15 cellular contexts compared by ENCODE assay signal in the genomic region with DNA sequence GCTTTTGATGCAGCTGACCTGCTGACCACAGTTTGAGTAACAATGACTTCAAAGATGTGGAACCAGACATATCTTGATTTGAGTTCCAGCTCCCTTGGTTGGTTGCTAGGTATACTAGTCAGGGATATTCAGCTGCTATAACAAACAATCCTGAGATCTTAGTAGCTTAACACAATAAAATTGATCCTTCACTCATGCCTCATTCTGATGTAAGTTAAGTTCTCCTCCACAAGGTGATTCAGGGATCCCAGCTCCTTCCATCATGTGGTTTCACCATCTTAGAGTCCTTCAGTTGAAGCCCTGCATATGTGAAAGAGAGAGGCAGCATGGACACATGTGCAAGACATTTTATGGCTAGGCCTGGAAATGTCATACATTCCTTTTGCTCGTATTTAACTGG. TPM values are rescaled to one million over a fixed set of nuclear protein-coding genes. Genes with fewer than 3 reads are reported as not detected.
DNase-seq lines count a peak whose midpoint lies in the region; ATAC-seq, FAIRE-seq and TF ChIP-seq lines count a peak whose summit lies in the region.
"Had no signal": no experiment of that assay in that cellular context is flagged by ENCODE, and none has a peak within 500 bp of the region (broad histone marks: within the 10 kb centered on the region; RNA-seq: fewer than 3 reads in every experiment).

No MANE protein-coding gene starts in this region.

- RAD21 ChIA-PET in GM12878 (lab: Charles Lee; ENCODE audit: unreplicated experiment) = interaction anchor here (1.1 to 1.4 kb wide), 3 partner anchors 22 to 78 kb away, joined by 3 to 4 read pairs (median 3); a partner anchor contains a TSS

- CTCF ChIA-PET in GM12878 (lab: Yijun Ruan, JAX) = interaction anchor here (0.8 to 1.5 kb wide), 6 partner anchors 8 to 230 kb away, joined by 3 to 5 read pairs (median 3); no protein-coding TSS in a partner anchor

- H3K79me2 ChIP-seq in GM12878 (ENCODE audit: control insufficient read depth, insufficient read depth, low read length) = no peaks in the 10 kb centered on the region

- FAIRE-seq in GM12878 (lab: Jason Lieb, UNC) = no peak
- FAIRE-seq in pancreas (lab: Jason Lieb, UNC) = no peak

- in situ Hi-C loops in GM12878 (cut with MboI) = no loop called here

- SMC1A ChIA-PET in GM12878 (lab: Charles Lee; ENCODE audit: uncharacterized antibody, unreplicated experiment) = interaction anchor here (0.5 to 4.5 kb wide), 7 partner anchors 8 to 62 kb away, joined by 3 to 22 read pairs (median 3); a partner anchor contains a TSS

- intact Hi-C loops in GM12878 (cut with micrococcal nuclease; ENCODE audit: unreplicated experiment) = no loop called here
- intact Hi-C loops in pancreas (cut with DNase I) = no loop called here

- no peak for TF ChIP-seq POLR2A in GM12878 (IDR thresholded peaks at IDR 0.05; ENCODE audit: low read depth, low read length)

- H3K9ac ChIP-seq in GM12878 (ENCODE audit: control insufficient read depth, insufficient read depth, low read length) = no peak overlapping the region

- H3K4me1 ChIP-seq in GM12878 (ENCODE audit: control insufficient read depth, insufficient read depth, low read length) (peaks cover 17% of the 10 kb centered on the region), pancreas (no peaks in the 10 kb centered on the region)
- H3K4me1 ChIP-seq: sigmoid colon had no signal

- no peaks in the 10 kb centered on the region for H4K20me1 ChIP-seq in GM12878 (ENCODE audit: control insufficient read depth, insufficient read depth)

- H3K27ac ChIP-seq in GM12878 (ENCODE audit: control insufficient read depth, insufficient read depth) (peak overlapping the region; percentile 71), pancreas (no peak overlapping the region)
- H3K27ac ChIP-seq: sigmoid colon, VCaP had no signal

- BruUV-seq in GM12878 (replicated peaks; lab: Mats Ljungman, UMichigan) = no TSS peak

- peak; percentile 30 for ATAC-seq in GM19455 (IDR thresholded peaks at IDR 0.05; ENCODE audit: unreplicated experiment)
- ATAC-seq in HG03135 (IDR thresholded peaks at IDR 0.05; ENCODE audit: unreplicated experiment) = peak; percentile 32
- peak; percentile 20; the same call in 2 of the 3 replicates for ATAC-seq in GM12878
- no peak for ATAC-seq in pancreas
- ATAC-seq: GM23338, left cardiac atrium had no signal

- peak overlapping the region; percentile 8 for H3K4me3 ChIP-seq in GM12865 (ENCODE audit: low read depth, low read length)
- peak overlapping the region; percentile 5; the same call in 1 of the 2 replicates for H3K4me3 ChIP-seq in GM12878
- H3K4me3 ChIP-seq in pancreas = no peak overlapping the region
- H3K4me3 ChIP-seq: GM23338, sigmoid colon had no signal

- peak overlapping the region; percentile 70 for H3K4me2 ChIP-seq in GM12878 (ENCODE audit: control insufficient read depth, insufficient read depth)
- H3K4me2 ChIP-seq: GM23338 had no signal

- no peaks in the 10 kb centered on the region for H3K27me3 ChIP-seq in GM12878 (replicated peaks in 1 of 2; ENCODE audit: control insufficient read depth in 2 of 2, insufficient read depth in 2 of 2, low read length in 1 of 2)
- H3K27me3 ChIP-seq in pancreas = no peaks in the 10 kb centered on the region
- H3K27me3 ChIP-seq: sigmoid colon had no signal

- H2AFZ ChIP-seq in GM12878 (ENCODE audit: control insufficient read depth, low read depth, low read length) = peak overlapping the region; percentile 69
- H2AFZ ChIP-seq: GM23338 had no signal

- H3K9me3 ChIP-seq in GM12878 (replicated peaks; ENCODE audit: control insufficient read depth, insufficient read depth, low read length) = no peaks in the 10 kb centered on the region
- H3K9me3 ChIP-seq in pancreas = no peaks in the 10 kb centered on the region
- H3K9me3 ChIP-seq: sigmoid colon had no signal

- DNase-seq in GM12865 (ENCODE audit: low read depth) (no peak), GM12878 (ENCODE audit: low read depth, low spot score) (no peak), pancreas (no peak), NCI-H446 (lab: John Stamatoyannopoulos, UW) (no peak), NCI-H2227 (lab: John Stamatoyannopoulos, UW; ENCODE audit: unreplicated experiment) (no peak)
- DNase-seq in stimulated activated CD4-positive, alpha-beta T cell treated with anti-CD3 and anti-CD28 coated beads, Interleukin-12 subunit alpha, Interleukin-12 subunit beta, amount 100 ng/mL, for 4 hours = no peak
- DNase-seq: anterior cingulate cortex, left cardiac atrium, sigmoid colon had no signal

- POLR2A ChIA-PET in GM12878 (lab: Charles Lee) = interaction anchor here (0.8 to 1.6 kb wide), 3 partner anchors 8 to 22 kb away, joined by 3 to 6 read pairs (median 4); a partner anchor contains a TSS

- no peak for TF ChIP-seq RAD21 in GM12878 (IDR thresholded peaks at IDR 0.05; ENCODE audit: insufficient read depth, low read depth, low read length)

- 6% methylated on average over 1 of the region's 1 CpG for WGBS in GM12878 (ENCODE audit: insufficient coverage, insufficient replicate concordance, low lambda C conversion rate, missing lambda C conversion rate)
- 56 to 90% methylated on average over 1 of the region's 1 CpG for WGBS in pancreas, 2 donors

- H3K36me3 ChIP-seq in GM12878 (ENCODE audit: control insufficient read depth in 2 of 2, insufficient read depth in 2 of 2, low read length in 1 of 2) = no peaks in the 10 kb centered on the region
- H3K36me3 ChIP-seq in pancreas = no peaks in the 10 kb centered on the region
- H3K36me3 ChIP-seq: sigmoid colon had no signal

- no peak for TF ChIP-seq EP300 in GM12878 (IDR thresholded peaks at IDR 0.05; ENCODE audit: borderline replicate concordance in 1 of 2, control insufficient read depth in 1 of 2, low read depth in 2 of 2, low read length in 2 of 2)

- TF ChIP-seq CTCF in GM12865 (IDR thresholded peaks at IDR 0.05; ENCODE audit: insufficient read depth, low read depth, low read length, missing control alignments) (no peak), GM12878 (IDR thresholded peaks at IDR 0.05 in 2 of 3, conservative IDR thresholded peaks at IDR 0.05 in 1 of 3; ENCODE audit: control insufficient read depth in 2 of 3, extremely low read depth in 1 of 3, insufficient read depth in 1 of 3, low read depth in 3 of 3, low read length in 3 of 3) (no peak), pancreas (IDR thresholded peaks at IDR 0.05) (no peak)

RNA-seq across cellular contexts. Expression of a gene that starts 7.3 kb away (rescaled TPM):
- not detected in 2 replicates for total RNA-seq in GM12878 (2013; cell fraction: nucleolus; rRNA removed)
- total RNA-seq in GM12878 (2014; rRNA removed) (not detected in 2 replicates), GM12878 (2014; rRNA removed; fragmentation: Illumina TruSeq; extraction: Trizol) (not detected in 2 replicates), GM12878 (2021) (not detected in 2 replicates), pancreas (not detected)
- not detected for polyA plus RNA-seq in GM12878 (2011; ENCODE audit: low read depth)
- polyA plus RNA-seq in GM12878 (2011; rRNA removed) (not detected in 2 replicates), GM12878 (2014; fragmentation: Illumina TruSeq; extraction: Trizol) (not detected in 2 replicates), GM12878 (2014; fragmentation: Nextera tagmentation; extraction: Ambion mirVana) (not detected), GM12878 (2014; rRNA removed) (not detected in 2 replicates), GM12878 (2016; fragmentation: Nextera tagmentation; extraction: Ambion mirVana) (not detected), pancreas (not detected)
- not detected in 2 replicates for polyA plus RNA-seq in GM12878 (2011; cell fraction: cytosol; rRNA removed)
- not detected in 2 replicates for polyA plus RNA-seq in GM12878 (2011; cell fraction: nucleus; rRNA removed)
- polyA plus RNA-seq in GM12878 (2012) = not detected in 2 replicates
- not detected in 2 replicates for polyA minus RNA-seq in GM12878 (2011; rRNA and poly(A)+ RNA removed)
- not detected in 2 replicates for polyA minus RNA-seq in GM12878 (2011; cell fraction: cytosol; rRNA and poly(A)+ RNA removed)
- polyA minus RNA-seq in GM12878 (2011; cell fraction: nucleus; rRNA and poly(A)+ RNA removed) = not detected in 2 replicates
- total RNA-seq: Daoy, GM23338, left cardiac atrium, LHCN-M2 had no signal
- polyA plus RNA-seq: GM23338, sigmoid colon had no signal

RNA-seq across cellular contexts. Expression of a gene that starts 21.9 kb away (rescaled TPM):
- total RNA-seq in GM12878 (2013; cell fraction: nucleolus; rRNA removed) = 12.0 and 14.9 TPM in 2 replicates
- total RNA-seq in GM12878 (2014; rRNA removed) (16.9 TPM in 2 replicates), GM12878 (2014; rRNA removed; fragmentation: Illumina TruSeq; extraction: Trizol) (13.6 and 14.2 TPM in 2 replicates), GM12878 (2021) (15.7 and 19.6 TPM in 2 replicates), pancreas (10 to 100 TPM; 15.8 to 27.2 (median 21.4) TPM)
- 10.1 TPM for polyA plus RNA-seq in GM12878 (2011; ENCODE audit: low read depth)
- polyA plus RNA-seq in GM12878 (2011; rRNA removed) (1.9 and 2.2 TPM in 2 replicates), GM12878 (2014; fragmentation: Illumina TruSeq; extraction: Trizol) (19.8 and 20.1 TPM in 2 replicates), GM12878 (2014; fragmentation: Nextera tagmentation; extraction: Ambion mirVana) (10 to 100 TPM; 11.9 to 17.9 TPM), GM12878 (2014; rRNA removed) (16.2 and 18.2 TPM in 2 replicates), GM12878 (2016; fragmentation: Nextera tagmentation; extraction: Ambion mirVana) (10 to 100 TPM; 11.1 to 13.9 TPM), pancreas (10 to 100 TPM; 24.8 to 80.3 TPM)
- 2.1 and 2.3 TPM in 2 replicates for polyA plus RNA-seq in GM12878 (2011; cell fraction: cytosol; rRNA removed)
- polyA plus RNA-seq in GM12878 (2011; cell fraction: nucleus; rRNA removed) = 3.0 and 4.6 TPM in 2 replicates
- 13.0 and 13.3 TPM in 2 replicates for polyA plus RNA-seq in GM12878 (2012)
- 1.9 and 2.0 TPM in 2 replicates for polyA minus RNA-seq in GM12878 (2011; rRNA and poly(A)+ RNA removed)
- polyA minus RNA-seq in GM12878 (2011; cell fraction: cytosol; rRNA and poly(A)+ RNA removed) = 4.9 TPM in 1 of 2 replicates, not detected in the other
- polyA minus RNA-seq in GM12878 (2011; cell fraction: nucleus; rRNA and poly(A)+ RNA removed) = 0.48 and 1.2 TPM in 2 replicates

RNA-seq across cellular contexts. Expression of a gene that starts 59.0 kb away (rescaled TPM):
- total RNA-seq in GM12878 (2013; cell fraction: nucleolus; rRNA removed) = 5.0 and 6.2 TPM in 2 replicates
- total RNA-seq in GM12878 (2014; rRNA removed) (9.0 and 11.1 TPM in 2 replicates), GM12878 (2014; rRNA removed; fragmentation: Illumina TruSeq; extraction: Trizol) (11.8 and 13.5 TPM in 2 replicates), GM12878 (2021) (76.4 and 77.8 TPM in 2 replicates), pancreas (10 to 100 TPM in 5 of 6 donors, 1 to 10 TPM in 1; 7.4 to 24.0 (median 15.3) TPM)
- polyA plus RNA-seq in GM12878 (2011; ENCODE audit: low read depth) = 33.6 TPM
- polyA plus RNA-seq in GM12878 (2011; rRNA removed) (4.1 and 7.4 TPM in 2 replicates), GM12878 (2014; fragmentation: Illumina TruSeq; extraction: Trizol) (64.4 and 64.8 TPM in 2 replicates), GM12878 (2014; fragmentation: Nextera tagmentation; extraction: Ambion mirVana) (10 to 100 TPM in 1 of 2 experiments, 1 to 10 TPM in 1; 9.5 to 18.6 TPM), GM12878 (2014; rRNA removed) (26.1 and 30.4 TPM in 2 replicates), GM12878 (2016; fragmentation: Nextera tagmentation; extraction: Ambion mirVana) (10 to 100 TPM in 1 of 2 experiments, 1 to 10 TPM in 1; 7.0 to 26.4 TPM), pancreas (10 to 100 TPM; 13.0 to 19.9 TPM)
- polyA plus RNA-seq in GM12878 (2011; cell fraction: cytosol; rRNA removed) = 6.9 and 12.3 TPM in 2 replicates
- polyA plus RNA-seq in GM12878 (2011; cell fraction: nucleus; rRNA removed) = 9.9 and 12.3 TPM in 2 replicates
- 42.1 and 45.0 TPM in 2 replicates for polyA plus RNA-seq in GM12878 (2012)
- polyA minus RNA-seq in GM12878 (2011; rRNA and poly(A)+ RNA removed) = 3.7 and 7.2 TPM in 2 replicates
- polyA minus RNA-seq in GM12878 (2011; cell fraction: cytosol; rRNA and poly(A)+ RNA removed) = 3.9 and 5.9 TPM in 2 replicates
- polyA minus RNA-seq in GM12878 (2011; cell fraction: nucleus; rRNA and poly(A)+ RNA removed) = 4.7 and 5.9 TPM in 2 replicates

Comparison
In these comparisons a context has a peak if more than half of its experiments do, and no peak if none do; other contexts are left out.
1. H3K4me3 ChIP-seq: peak in GM12865 (single experiment) and GM12878 (single experiment); none in pancreas (0 of 4).
2. ATAC-seq: peak in GM19455 (single experiment), HG03135 (single experiment) and GM12878 (single experiment); none in pancreas (0 of 4).